Comparison of ENCODE assay signal across 22 cellular contexts in the genomic region with DNA sequence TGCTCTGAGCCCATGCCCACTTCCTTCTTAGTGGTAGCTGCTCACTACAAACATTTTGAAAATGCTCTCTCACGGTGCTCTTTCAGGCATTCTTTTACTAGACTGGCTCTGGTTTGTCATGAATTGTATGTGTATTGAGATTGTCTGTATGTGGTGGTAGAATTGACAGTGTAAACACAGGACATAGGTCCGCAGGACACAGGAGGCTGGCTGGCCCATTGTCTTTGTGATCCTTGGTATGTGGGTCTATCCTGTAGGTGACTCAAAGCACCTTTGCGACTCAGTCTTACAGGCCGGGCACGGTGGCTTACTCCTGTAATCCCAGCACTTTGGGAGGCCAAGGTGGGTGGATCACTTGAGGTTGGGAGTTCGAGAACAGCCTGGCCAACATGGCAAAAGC.
"Had no signal": no experiment of that assay in that cellular context is flagged by ENCODE, and none has a peak within 500 bp of the region (broad histone marks: within the 10 kb centered on the region; RNA-seq: fewer than 3 reads in every experiment).

No MANE protein-coding gene starts in this region.

- H3K27me3 Mint-ChIP-seq: progenitor cell of endocrine pancreas had no signal

- H3K9me3 Mint-ChIP-seq: activated T-cell treated with anti-CD3 and anti-CD28 coated beads, Interleukin-2, amount 50 U/mL, for 72 hours; T-helper 2 cell treated with Interferon-gamma antibody and Interleukin-4, amounts not matched to agents 5 μg/mL and 100 μg/mL, for 36 hours had no signal

- H3K4me3 ChIP-seq: dorsolateral prefrontal cortex, gastrocnemius medialis, hepatocyte, lung, ovary, right lobe of liver, testis, transverse colon had no signal

- H2AFZ ChIP-seq: hepatocyte had no signal

- ATAC-seq: activated CD4-positive, alpha-beta T cell treated with anti-CD3 and anti-CD28 coated beads for 36 hours; activated CD8-positive, alpha-beta memory T cell treated with anti-CD3 and anti-CD28 coated beads, Interleukin-2, amount 10 ng/mL, durations not matched to agents 7 days and 5 days; activated CD8-positive, alpha-beta T cell treated with anti-CD3 and anti-CD28 coated beads, Interleukin-2, amount 10 ng/mL, durations not matched to agents 7 days and 5 days; activated naive CD4-positive, alpha-beta T cell treated with anti-CD3 and anti-CD28 coated beads, Interleukin-2, amount 50 U/mL, for 72 hours; activated T-cell treated with anti-CD3 and anti-CD28 coated beads, Interleukin-2, amount 50 U/mL, for 72 hours; gastrocnemius medialis had no signal

- H3K79me2 ChIP-seq: hepatocyte had no signal

- H3K36me3 ChIP-seq: gastrocnemius medialis, ovary, right lobe of liver, transverse colon had no signal

- H3K27ac Mint-ChIP-seq: activated CD4-positive, alpha-beta T cell treated with anti-CD3 and anti-CD28 coated beads for 36 hours; activated CD8-positive, alpha-beta memory T cell treated with anti-CD3 and anti-CD28 coated beads, Interleukin-2, amount 10 ng/mL, durations not matched to agents 7 days and 5 days; activated CD8-positive, alpha-beta T cell treated with anti-CD3 and anti-CD28 coated beads, Interleukin-2, amount 10 ng/mL, durations not matched to agents 7 days and 5 days; activated naive CD4-positive, alpha-beta T cell treated with anti-CD3 and anti-CD28 coated beads, Interleukin-2, amount 50 U/mL, for 72 hours; activated T-cell treated with anti-CD3 and anti-CD28 coated beads, Interleukin-2, amount 50 U/mL, for 72 hours; nephron; progenitor cell of endocrine pancreas; T-helper 2 cell treated with Interferon-gamma antibody and Interleukin-4, amounts not matched to agents 5 μg/mL and 100 μg/mL, for 36 hours had no signal

- H3K27me3 ChIP-seq: gastrocnemius medialis, hepatocyte, ovary, right lobe of liver, testis, transverse colon had no signal

- H3K36me3 Mint-ChIP-seq: activated CD8-positive, alpha-beta memory T cell treated with anti-CD3 and anti-CD28 coated beads, Interleukin-2, amount 10 ng/mL, durations not matched to agents 7 days and 5 days; activated naive CD4-positive, alpha-beta T cell treated with anti-CD3 and anti-CD28 coated beads, Interleukin-2, amount 50 U/mL, for 72 hours had no signal

- H3K4me3 Mint-ChIP-seq: activated CD4-positive, alpha-beta T cell treated with anti-CD3 and anti-CD28 coated beads for 36 hours; activated CD8-positive, alpha-beta memory T cell treated with anti-CD3 and anti-CD28 coated beads, Interleukin-2, amount 10 ng/mL, durations not matched to agents 7 days and 5 days; activated CD8-positive, alpha-beta T cell treated with anti-CD3 and anti-CD28 coated beads, Interleukin-2, amount 10 ng/mL, durations not matched to agents 7 days and 5 days; activated T-cell treated with anti-CD3 and anti-CD28 coated beads, Interleukin-2, amount 50 U/mL, for 72 hours; nephron; T-helper 2 cell treated with Interferon-gamma antibody and Interleukin-4, amounts not matched to agents 5 μg/mL and 100 μg/mL, for 36 hours had no signal

- H3K27ac ChIP-seq: dorsolateral prefrontal cortex, hepatocyte, ovary, right lobe of liver, testis, transverse colon had no signal

- H3K4me1 ChIP-seq: gastrocnemius medialis, right lobe of liver, testis had no signal

- H3K4me1 Mint-ChIP-seq: activated CD4-positive, alpha-beta T cell treated with anti-CD3 and anti-CD28 coated beads for 36 hours; activated CD8-positive, alpha-beta memory T cell treated with anti-CD3 and anti-CD28 coated beads, Interleukin-2, amount 10 ng/mL, durations not matched to agents 7 days and 5 days; nephron had no signal

- H3K9me3 ChIP-seq: gastrocnemius medialis, ovary, right lobe of liver, testis, transverse colon had no signal

- H3K4me2 ChIP-seq: hepatocyte had no signal

- DNase-seq: activated CD4-positive, alpha-beta T cell treated with anti-CD3 and anti-CD28 coated beads for 36 hours; activated CD4-positive, CD25-positive, alpha-beta regulatory T cell; activated CD8-positive, alpha-beta memory T cell treated with anti-CD3 and anti-CD28 coated beads, Interleukin-2, amount 10 ng/mL, durations not matched to agents 7 days and 5 days; activated CD8-positive, alpha-beta T cell treated with anti-CD3 and anti-CD28 coated beads, Interleukin-2, amount 10 ng/mL, durations not matched to agents 7 days and 5 days; activated naive CD4-positive, alpha-beta T cell; activated T-cell treated with anti-CD3 and anti-CD28 coated beads, Interleukin-2, amount 50 U/mL, for 72 hours; dorsolateral prefrontal cortex; effector memory CD4-positive, alpha-beta T cell; gastrocnemius medialis; ovary; right lobe of liver; stimulated activated CD4-positive, alpha-beta T cell treated with anti-CD3 and anti-CD28 coated beads, Interleukin-2, amount 100 ng/mL, for 48 hours; stimulated activated naive CD4-positive, alpha-beta T cell treated with Interleukin-2 at 50 U/mL for 16 hours; T-helper 1 cell; testis had no signal
